26 cellular contexts compared by ENCODE assay signal in the genomic region with DNA sequence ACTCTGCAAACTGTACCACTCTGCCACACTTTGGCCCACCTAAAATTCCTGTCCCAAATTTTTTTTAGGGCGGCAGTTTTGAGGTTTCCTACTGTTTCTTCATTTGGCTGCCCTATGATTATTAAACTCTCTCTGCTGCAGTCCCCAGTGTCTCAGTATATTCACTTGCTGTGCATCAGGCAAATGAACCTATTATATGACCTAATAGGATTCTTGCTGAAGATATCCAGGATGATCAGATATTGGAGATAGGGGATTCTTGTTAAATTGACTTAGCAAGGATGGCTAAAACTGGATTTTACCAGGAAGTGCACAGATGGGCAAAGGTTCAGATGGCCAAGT.
A peak's percentile ranks its signal among the peaks of the same experiment; 100 is the strongest.
DNase-seq lines count a peak whose midpoint lies in the region; ATAC-seq, FAIRE-seq and TF ChIP-seq lines count a peak whose summit lies in the region.
"Had no signal": no experiment of that assay in that cellular context is flagged by ENCODE, and none has a peak within 500 bp of the region (broad histone marks: within the 10 kb centered on the region; RNA-seq: fewer than 3 reads in every experiment).

No MANE protein-coding gene starts in this region.

- ATAC-seq in Right ventricle myocardium superior (ENCODE audit: poor library complexity) (no peak), SK-N-SH treated with all-trans-retinoic acid at 6 μM for 48 hours (peak; percentile 33; the same call in 2 of the 3 replicates), GM18861 (IDR thresholded peaks at IDR 0.05; ENCODE audit: unreplicated experiment) (no peak), GM18907 (IDR thresholded peaks at IDR 0.05; ENCODE audit: unreplicated experiment) (no peak)
- ATAC-seq: left colon; Panc1; stimulated activated naive CD8-positive, alpha-beta T cell treated with anti-CD3 and anti-CD28 coated beads, Interleukin-15, amount 100 ng/mL, for 72 hours had no signal

- H3K9ac ChIP-seq in keratinocyte (ENCODE audit: control insufficient read depth, extremely low read depth, insufficient read depth, low read length) = no peak overlapping the region

- dilution Hi-C loops in keratinocyte (cut with MboI; ENCODE audit: extremely low pct_ligation_motif_present, low sequenced_read_pairs) = no loop called here

- H3K4me3 ChIP-seq in left ventricle myocardium inferior (no peak overlapping the region), keratinocyte (ENCODE audit: control insufficient read depth in 2 of 3, extremely low read depth in 1 of 3, insufficient read depth in 2 of 3, low read depth in 1 of 3, low read length in 3 of 3) (no peak overlapping the region)
- H3K4me3 ChIP-seq: esophagus squamous epithelium, gastroesophageal sphincter, SJCRH30, thyroid gland had no signal

- H3K4me1 ChIP-seq in left ventricle myocardium inferior (peaks cover 6% of the 10 kb centered on the region), keratinocyte (ENCODE audit: control insufficient read depth, extremely low read depth, insufficient read depth, low read length) (peaks cover 12% of the 10 kb centered on the region)
- H3K4me1 ChIP-seq: esophagus squamous epithelium, gastroesophageal sphincter, thyroid gland had no signal

- no peaks in the 10 kb centered on the region for H3K9me1 ChIP-seq in keratinocyte (ENCODE audit: control insufficient read depth, extremely low read depth, insufficient read depth, low read length)

- no peak overlapping the region for H3K4me2 ChIP-seq in keratinocyte (ENCODE audit: control insufficient read depth, extremely low read depth, insufficient read depth, low read depth, low read length)

- TF ChIP-seq CTCF in left ventricle myocardium inferior (IDR thresholded peaks at IDR 0.05; ENCODE audit: borderline replicate concordance) = no peak
- no peak for TF ChIP-seq CTCF in keratinocyte (optimal IDR thresholded peaks at IDR 0.05 in 1 of 3, IDR thresholded peaks at IDR 0.05 in 1 of 3, conservative IDR thresholded peaks at IDR 0.05 in 1 of 3; ENCODE audit: extremely low read depth in 1 of 3, insufficient read depth in 2 of 3, low read length in 3 of 3)

- H3K27me3 ChIP-seq in left ventricle myocardium inferior (ENCODE audit: low read depth) (no peaks in the 10 kb centered on the region), keratinocyte (ENCODE audit: control insufficient read depth, extremely low read depth, insufficient read depth, low read length) (no peaks in the 10 kb centered on the region)
- H3K27me3 ChIP-seq: esophagus squamous epithelium, gastroesophageal sphincter, SJCRH30, thyroid gland had no signal

- intact Hi-C loops in left ventricle myocardium inferior (cut with micrococcal nuclease) (no loop called here), Right ventricle myocardium superior (cut with DNase I) (no loop called here)

- no peaks in the 10 kb centered on the region for H4K20me1 ChIP-seq in keratinocyte (ENCODE audit: control insufficient read depth, extremely low read depth, insufficient read depth, low read length)

- H3K27ac ChIP-seq in left ventricle myocardium inferior (replicated peaks) (peak overlapping the region; percentile 31), keratinocyte (ENCODE audit: control insufficient read depth, insufficient read depth, low read length) (peak overlapping the region; percentile 45)
- H3K27ac ChIP-seq: esophagus squamous epithelium, gastroesophageal sphincter, SJCRH30, thyroid gland had no signal

- no peaks in the 10 kb centered on the region for H3K36me3 ChIP-seq in left ventricle myocardium inferior
- H3K36me3 ChIP-seq in keratinocyte (ENCODE audit: control insufficient read depth in 2 of 2, extremely low read depth in 1 of 2, insufficient read depth in 2 of 2, low read length in 2 of 2) = no peaks in the 10 kb centered on the region
- H3K36me3 ChIP-seq: esophagus squamous epithelium, gastroesophageal sphincter, SJCRH30, thyroid gland had no signal

- no peak overlapping the region for H2AFZ ChIP-seq in keratinocyte (ENCODE audit: control insufficient read depth, low read length)

- H3K9me3 ChIP-seq in left ventricle myocardium inferior (replicated peaks) (no peaks in the 10 kb centered on the region), keratinocyte (ENCODE audit: control insufficient read depth, low read depth, low read length) (no peaks in the 10 kb centered on the region)
- H3K9me3 ChIP-seq: esophagus squamous epithelium, gastroesophageal sphincter, SJCRH30, thyroid gland had no signal

- FAIRE-seq in keratinocyte (lab: Jason Lieb, UNC) = no peak

- DNase-seq in left ventricle myocardium inferior (no peak), Right ventricle myocardium superior (no peak), keratinocyte (ENCODE audit: low read depth, low spot score) (no peak), putamen (ENCODE audit: low spot score) (no peak), NCI-H1048 (lab: John Stamatoyannopoulos, UW) (no peak)
- DNase-seq: 8988T; activated CD4-positive, alpha-beta memory T cell treated with anti-CD3 and anti-CD28 coated beads, Interleukin-2, amount 10 ng/mL, durations not matched to agents 7 days and 5 days; activated CD4-positive, alpha-beta T cell treated with anti-CD3 and anti-CD28 coated beads for 1 hour; activated CD8-positive, alpha-beta memory T cell treated with anti-CD3 and anti-CD28 coated beads, Interleukin-2, amount 50 U/mL, for 48 hours; AML-193; CD4-positive, alpha-beta memory T cell; esophagus squamous epithelium; GOT3; hippocampal formation; KBM-7; left colon; NCI-H510A; SJCRH30; stimulated activated naive CD8-positive, alpha-beta T cell treated with anti-CD3 and anti-CD28 coated beads, Interleukin-15, amount 100 ng/mL, for 72 hours; T-helper 1 cell; thyroid gland had no signal

- no peaks in the 10 kb centered on the region for H3K79me2 ChIP-seq in keratinocyte (ENCODE audit: control insufficient read depth, insufficient read depth, low read length)

TF ChIP-seq in SK-N-SH treated with all-trans-retinoic acid at 6 μM for 48 hours, 23 proteins besides CTCF, POLR2A, EP300 and RAD21 (continues in another document):
- TF ChIP-seq TCF4 (CRISPR knock-in tag; IDR thresholded peaks at IDR 0.05; ENCODE audit: borderline replicate concordance) (no peak), GLIS3 (CRISPR knock-in tag; IDR thresholded peaks at IDR 0.05) (0 out of 2 replicates have a peak, but pooled peaks have one; percentile 1), PPARA (CRISPR knock-in tag; IDR thresholded peaks at IDR 0.05; ENCODE audit: borderline replicate concordance) (no peak), ZNF8 (CRISPR knock-in tag; IDR thresholded peaks at IDR 0.05) (no peak), PATZ1 (CRISPR knock-in tag; IDR thresholded peaks at IDR 0.05; ENCODE audit: borderline replicate concordance) (no peak), SNAI2 (CRISPR knock-in tag; IDR thresholded peaks at IDR 0.05) (no peak; the same call in 1 of the 2 replicates), ZC3H10 (CRISPR knock-in tag; IDR thresholded peaks at IDR 0.05) (no peak), ZNF565 (CRISPR knock-in tag; conservative IDR thresholded peaks at IDR 0.05; ENCODE audit: low read depth) (no peak), CSDC2 (CRISPR knock-in tag; IDR thresholded peaks at IDR 0.05) (no peak; the same call in 1 of the 2 replicates), CREB5 (CRISPR knock-in tag; IDR thresholded peaks at IDR 0.05; ENCODE audit: low read depth) (peak; percentile 5; the same call in 1 of the 2 replicates), TOX (CRISPR knock-in tag; IDR thresholded peaks at IDR 0.05; ENCODE audit: borderline replicate concordance) (no peak)
